Comparison of ENCODE assay signal across 6 cellular contexts in genomic region chr11:574632-575323, GRCh38. TPM values are rescaled to one million over a fixed set of nuclear protein-coding genes. Genes with fewer than 3 reads are reported as not detected.
A peak's percentile ranks its signal among the peaks of the same experiment; 100 is the strongest.
DNase-seq lines count a peak whose midpoint lies in the region; ATAC-seq and TF ChIP-seq lines count a peak whose summit lies in the region.

No MANE protein-coding gene starts in this region.

- peak in 1 of 4 donors; percentile 0 for ATAC-seq in psoas muscle

- H3K4me1 ChIP-seq in HUES48 (ENCODE audit: control insufficient read depth, insufficient read depth, low read length) (peaks cover 20% of the 10 kb centered on the region), psoas muscle (peaks cover 35% of the 10 kb centered on the region)

- H3K27me3 ChIP-seq in HUES48 (ENCODE audit: control insufficient read depth, insufficient read depth, low read length) (peaks cover 16% of the 10 kb centered on the region), psoas muscle (ENCODE audit: insufficient read depth in 3 of 3, low read length in 2 of 3) (no peaks in the 10 kb centered on the region)

- DNase-seq in psoas muscle (no peak), inferior parietal cortex (ENCODE audit: extremely low spot score) (no peak), NCI-H187 treated with DMSO at 0.1 percent for 48 hours (lab: John Stamatoyannopoulos, UW) (no peak), GM03348 (ENCODE audit: low spot score) (no peak)

- H3K36me3 ChIP-seq in HUES48 (ENCODE audit: control insufficient read depth, insufficient read depth, low read length) (peaks cover 4% of the 10 kb centered on the region; the same call in 1 of the 2 replicates), psoas muscle (ENCODE audit: insufficient read depth in 1 of 2, low read depth in 1 of 2) (no peaks in the 10 kb centered on the region)

- peaks cover 46% of the 10 kb centered on the region for H3K27me3 Mint-ChIP-seq in dendritic cell treated with granulocyte-macrophage colony-stimulating factor and Interleukin-4, amounts not matched to agents 40 ng/mL and 50 ng/mL, for 4 days

- intact Hi-C loops in dendritic cell treated with granulocyte-macrophage colony-stimulating factor and Interleukin-4, amounts not matched to agents 40 ng/mL and 50 ng/mL, for 4 days (cut with micrococcal nuclease), result loop anchor here (5.0 kb wide), 1 partner anchor 43 kb away; the partner anchor contains the start of gene IRF7
- intact Hi-C loops in psoas muscle (cut with DNase I), result loop anchor here (5.0 to 10.0 kb wide), 2 partner anchors 53 to 120 kb away; partner anchors contain the start of genes DEAF1 (in 1 of the 2), SCT (in 1 of the 2) and TMEM80 (in 1 of the 2)

- peaks cover 21% of the 10 kb centered on the region for H3K36me3 Mint-ChIP-seq in dendritic cell treated with granulocyte-macrophage colony-stimulating factor and Interleukin-4, amounts not matched to agents 40 ng/mL and 50 ng/mL, for 4 days (ENCODE audit: low read depth)

- H3K4me3 ChIP-seq in HUES48 (ENCODE audit: low read depth, low read length) (peak overlapping the region; percentile 76), psoas muscle (peak overlapping the region; percentile 80)

- 32 to 40% (median 35%) methylated on average over 26 to 28 of the region's 28 CpGs for WGBS in psoas muscle, 3 donors

- H3K9ac ChIP-seq in HUES48 (ENCODE audit: low read depth, low read length), result no peak overlapping the region

- peaks cover 41% of the 10 kb centered on the region for H3K4me1 Mint-ChIP-seq in dendritic cell treated with granulocyte-macrophage colony-stimulating factor and Interleukin-4, amounts not matched to agents 40 ng/mL and 50 ng/mL, for 4 days (ENCODE audit: low read depth)

- no peaks in the 10 kb centered on the region for H3K9me3 Mint-ChIP-seq in dendritic cell treated with granulocyte-macrophage colony-stimulating factor and Interleukin-4, amounts not matched to agents 40 ng/mL and 50 ng/mL, for 4 days

- no peaks in the 10 kb centered on the region for H3K9me3 ChIP-seq in HUES48 (ENCODE audit: control insufficient read depth, insufficient read depth, low read length)
- no peaks in the 10 kb centered on the region for H3K9me3 ChIP-seq in psoas muscle

- peak overlapping the region; percentile 100 for H3K27ac Mint-ChIP-seq in dendritic cell treated with granulocyte-macrophage colony-stimulating factor and Interleukin-4, amounts not matched to agents 40 ng/mL and 50 ng/mL, for 4 days

- H3K27ac ChIP-seq in HUES48 (ENCODE audit: low read depth, low read length), result no peak overlapping the region
- H3K27ac ChIP-seq in psoas muscle, result no peak overlapping the region

- peak overlapping the region; percentile 72 for H3K4me3 Mint-ChIP-seq in dendritic cell treated with granulocyte-macrophage colony-stimulating factor and Interleukin-4, amounts not matched to agents 40 ng/mL and 50 ng/mL, for 4 days

- TF ChIP-seq CTCF in psoas muscle (IDR thresholded peaks at IDR 0.05), result no peak

RNA-seq across cellular contexts. Expression of gene PHRF1, which starts 1.5 kb away (rescaled TPM):
- 10 to 100 TPM; 19.8 to 31.2 (median 25.0) TPM for total RNA-seq in psoas muscle
- 10 to 100 TPM; 11.7 to 19.5 (median 13.5) TPM for polyA plus RNA-seq in psoas muscle

RNA-seq across cellular contexts. Expression of gene RASSF7, which starts 14.0 kb away (rescaled TPM):
- 1 to 10 TPM in 1 of 4 donors, under 1 TPM in 2, not detected in 1; 0.78 to 1.2 (median 0.84) TPM for total RNA-seq in psoas muscle
- polyA plus RNA-seq in psoas muscle, result 1 to 10 TPM in 1 of 3 donors, under 1 TPM in 2; 0.65 to 1.4 (median 1.00) TPM

RNA-seq across cellular contexts. Expression of gene LMNTD2, which starts 14.2 kb away (rescaled TPM):
- total RNA-seq in psoas muscle, result under 1 TPM in 2 of 4 donors, not detected in 2; 0.25 to 0.27 TPM
- polyA plus RNA-seq in psoas muscle, result under 1 TPM; 0.04 to 0.12 (median 0.09) TPM

RNA-seq across cellular contexts. Expression of gene LRRC56, which starts 37.5 kb away (rescaled TPM):
- total RNA-seq in psoas muscle, result under 1 TPM; 0.30 to 0.84 (median 0.55) TPM
- under 1 TPM in 2 of 3 donors, not detected in 1; 0.39 to 0.61 TPM for polyA plus RNA-seq in psoas muscle

RNA-seq across cellular contexts. Expression of gene HRAS, which starts 39.4 kb away (rescaled TPM):
- 10 to 100 TPM; 43.6 to 74.7 (median 53.9) TPM for total RNA-seq in psoas muscle
- polyA plus RNA-seq in psoas muscle, result 10 to 100 TPM; 53.9 to 76.2 (median 66.3) TPM
